In the genomic region with DNA sequence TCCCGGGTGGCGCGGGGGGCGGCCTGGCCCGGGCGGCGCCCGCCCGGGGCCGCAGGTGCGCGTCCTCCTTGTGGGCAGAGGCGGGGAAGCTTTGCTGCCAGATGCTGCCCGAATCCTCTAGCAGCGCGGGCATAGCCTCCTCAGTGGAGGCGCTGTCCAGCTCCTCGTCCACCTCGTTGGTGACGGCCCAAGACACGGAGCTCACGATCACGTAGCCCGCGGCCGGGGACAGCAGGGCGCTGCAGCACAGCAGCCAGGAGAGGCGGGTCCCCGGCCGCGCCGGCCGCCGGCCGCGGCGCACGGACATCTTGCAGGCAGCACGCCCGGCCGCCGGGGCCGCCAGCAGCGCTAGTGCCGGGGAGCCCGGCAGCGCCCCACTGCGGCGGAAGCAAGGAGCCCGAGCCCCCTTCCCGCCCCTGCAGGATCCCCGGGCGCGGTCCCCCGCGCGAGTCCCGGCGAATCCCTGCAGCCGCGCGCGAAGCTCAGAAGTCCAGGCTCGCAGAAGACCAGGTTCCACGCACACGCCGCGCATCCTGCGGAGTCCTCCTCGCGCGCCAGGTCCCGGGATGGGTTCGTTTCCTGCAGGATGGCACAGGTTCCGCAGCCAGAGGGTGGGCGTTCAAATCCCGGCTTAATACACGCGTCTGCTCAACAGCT, we compare ENCODE assay signal across 1 cellular context.
TF ChIP-seq lines count a peak whose summit lies in the region.

A gene with protein sequence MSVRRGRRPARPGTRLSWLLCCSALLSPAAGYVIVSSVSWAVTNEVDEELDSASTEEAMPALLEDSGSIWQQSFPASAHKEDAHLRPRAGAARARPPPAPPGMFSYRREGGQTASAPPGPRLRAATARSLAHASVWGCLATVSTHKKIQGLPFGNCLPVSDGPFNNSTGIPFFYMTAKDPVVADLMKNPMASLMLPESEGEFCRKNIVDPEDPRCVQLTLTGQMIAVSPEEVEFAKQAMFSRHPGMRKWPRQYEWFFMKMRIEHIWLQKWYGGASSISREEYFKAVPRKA (minus strand): TSS at position 353 of the 657 bp plus-strand sequence. CDS start 46 bp downstream, at position 307.

TF ChIP-seq in HepG2, 621 proteins besides CTCF, POLR2A, EP300 and RAD21 (continued from another document and continues in another):
- TF ChIP-seq, protein P1, sequence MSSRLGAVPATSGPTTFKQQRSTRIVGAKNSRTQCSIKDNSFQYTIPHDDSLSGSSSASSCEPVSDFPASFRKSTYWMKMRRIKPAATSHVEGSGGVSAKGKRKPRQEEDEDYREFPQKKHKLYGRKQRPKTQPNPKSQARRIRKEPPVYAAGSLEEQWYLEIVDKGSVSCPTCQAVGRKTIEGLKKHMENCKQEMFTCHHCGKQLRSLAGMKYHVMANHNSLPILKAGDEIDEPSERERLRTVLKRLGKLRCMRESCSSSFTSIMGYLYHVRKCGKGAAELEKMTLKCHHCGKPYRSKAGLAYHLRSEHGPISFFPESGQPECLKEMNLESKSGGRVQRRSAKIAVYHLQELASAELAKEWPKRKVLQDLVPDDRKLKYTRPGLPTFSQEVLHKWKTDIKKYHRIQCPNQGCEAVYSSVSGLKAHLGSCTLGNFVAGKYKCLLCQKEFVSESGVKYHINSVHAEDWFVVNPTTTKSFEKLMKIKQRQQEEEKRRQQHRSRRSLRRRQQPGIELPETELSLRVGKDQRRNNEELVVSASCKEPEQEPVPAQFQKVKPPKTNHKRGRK (CRISPR knock-in tag; IDR thresholded peaks at IDR 0.05), result peak; percentile 68; the same call in 1 of the 2 replicates
- TF ChIP-seq ZNF773 (CRISPR knock-in tag; IDR thresholded peaks at IDR 0.05; ENCODE audit: borderline replicate concordance) (no peak), NFIB (CRISPR knock-in tag; IDR thresholded peaks at IDR 0.05; ENCODE audit: borderline replicate concordance) (no peak), ZNF350 (CRISPR knock-in tag; IDR thresholded peaks at IDR 0.05; ENCODE audit: borderline replicate concordance, low read depth) (peak; percentile 61; the same call in 1 of the 2 replicates), DPF2 (CRISPR knock-in tag; IDR thresholded peaks at IDR 0.05; ENCODE audit: borderline replicate concordance, low read depth) (no peak), STAG1 (CRISPR knock-in tag; IDR thresholded peaks at IDR 0.05) (peak; percentile 60), TBP (CRISPR knock-in tag; IDR thresholded peaks at IDR 0.05) (no peak), ZNF563 (CRISPR knock-in tag; IDR thresholded peaks at IDR 0.05) (peak; percentile 93), RARG (CRISPR knock-in tag; IDR thresholded peaks at IDR 0.05; ENCODE audit: low read depth) (no peak), ZNF567 (CRISPR knock-in tag; IDR thresholded peaks at IDR 0.05; ENCODE audit: borderline replicate concordance) (0 out of 2 replicates have a peak, but pooled peaks have one; percentile 76), ZNF30 (CRISPR knock-in tag; IDR thresholded peaks at IDR 0.05) (no peak), MAFF (IDR thresholded peaks at IDR 0.05; ENCODE audit: low read depth, low read length) (no peak), ZSCAN20 (CRISPR knock-in tag; IDR thresholded peaks at IDR 0.05; ENCODE audit: borderline replicate concordance) (no peak), ZNF337 (CRISPR knock-in tag; IDR thresholded peaks at IDR 0.05; ENCODE audit: borderline replicate concordance, low read depth) (no peak), ZNF367 (CRISPR knock-in tag; IDR thresholded peaks at IDR 0.05; ENCODE audit: borderline replicate concordance) (no peak), ETV6 (CRISPR knock-in tag; conservative IDR thresholded peaks at IDR 0.05) (no peak), ZNF629 (CRISPR knock-in tag; conservative IDR thresholded peaks at IDR 0.05) (no peak), POLR2AphosphoS5 (IDR thresholded peaks at IDR 0.05; ENCODE audit: low read depth, low read length) (no peak), MAZ (IDR thresholded peaks at IDR 0.05; ENCODE audit: borderline replicate concordance, low read depth, low read length) (no peak), MAZ (CRISPR knock-in tag; IDR thresholded peaks at IDR 0.05; ENCODE audit: low read depth) (peak; percentile 21; the same call in 1 of the 2 replicates), MBD4 (IDR thresholded peaks at IDR 0.05; ENCODE audit: borderline replicate concordance, low read length) (no peak), XRCC5 (optimal IDR thresholded peaks at IDR 0.05; ENCODE audit: low read length) (peak; percentile 66), KLF9 (CRISPR knock-in tag; IDR thresholded peaks at IDR 0.05; ENCODE audit: low read depth) (no peak), FOXO1 (CRISPR knock-in tag; IDR thresholded peaks at IDR 0.05) (no peak), HDAC1 (CRISPR knock-in tag; IDR thresholded peaks at IDR 0.05) (no peak), ZSCAN21 (CRISPR knock-in tag; IDR thresholded peaks at IDR 0.05; ENCODE audit: borderline replicate concordance) (0 out of 2 replicates have a peak, but pooled peaks have one; percentile 34), ZIK1 (CRISPR knock-in tag; IDR thresholded peaks at IDR 0.05; ENCODE audit: borderline replicate concordance, low read depth) (peak; percentile 83; the same call in 1 of the 2 replicates), ZC3H4 (CRISPR knock-in tag; IDR thresholded peaks at IDR 0.05; ENCODE audit: borderline replicate concordance) (no peak), ZFP82 (CRISPR knock-in tag; IDR thresholded peaks at IDR 0.05; ENCODE audit: borderline replicate concordance) (no peak), SMARCC2 (IDR thresholded peaks at IDR 0.05) (no peak), MAFK (conservative IDR thresholded peaks at IDR 0.05 in 1 of 2, IDR thresholded peaks at IDR 0.05 in 1 of 2; ENCODE audit: low read length in 2 of 2) (no peak), ZNF816 (CRISPR knock-in tag; IDR thresholded peaks at IDR 0.05; ENCODE audit: borderline replicate concordance) (no peak), ZMAT3 (CRISPR knock-in tag; conservative IDR thresholded peaks at IDR 0.05) (0 out of 2 replicates have a peak, but pooled peaks have one; percentile 20), MIXL1 (CRISPR knock-in tag; IDR thresholded peaks at IDR 0.05) (no peak), FOXA1 (IDR thresholded peaks at IDR 0.05) (no peak), FOXA1 (CRISPR knock-in tag; IDR thresholded peaks at IDR 0.05) (no peak)
- TF ChIP-seq, protein P2, sequence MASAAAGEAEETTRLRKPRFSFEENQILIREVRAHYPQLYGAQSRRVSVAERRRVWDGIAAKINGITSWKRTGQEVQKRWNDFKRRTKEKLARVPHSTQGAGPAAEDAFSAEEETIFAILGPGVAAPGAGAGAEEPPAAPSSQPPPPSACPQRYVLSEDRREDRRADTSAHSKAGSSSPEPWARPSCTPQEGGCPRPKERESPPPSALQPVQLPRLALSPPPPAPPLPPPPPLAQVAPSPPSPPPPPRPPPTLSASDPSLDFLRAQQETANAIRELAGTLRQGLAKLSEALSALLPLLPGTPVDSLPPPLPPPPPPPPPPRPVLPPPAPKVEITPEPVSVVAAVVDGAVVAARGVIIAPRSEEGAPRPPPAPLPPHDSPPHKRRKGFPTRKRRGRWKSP (CRISPR knock-in tag; IDR thresholded peaks at IDR 0.05), result no peak
- TF ChIP-seq, protein P3, sequence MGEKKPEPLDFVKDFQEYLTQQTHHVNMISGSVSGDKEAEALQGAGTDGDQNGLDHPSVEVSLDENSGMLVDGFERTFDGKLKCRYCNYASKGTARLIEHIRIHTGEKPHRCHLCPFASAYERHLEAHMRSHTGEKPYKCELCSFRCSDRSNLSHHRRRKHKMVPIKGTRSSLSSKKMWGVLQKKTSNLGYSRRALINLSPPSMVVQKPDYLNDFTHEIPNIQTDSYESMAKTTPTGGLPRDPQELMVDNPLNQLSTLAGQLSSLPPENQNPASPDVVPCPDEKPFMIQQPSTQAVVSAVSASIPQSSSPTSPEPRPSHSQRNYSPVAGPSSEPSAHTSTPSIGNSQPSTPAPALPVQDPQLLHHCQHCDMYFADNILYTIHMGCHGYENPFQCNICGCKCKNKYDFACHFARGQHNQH (CRISPR knock-in tag; IDR thresholded peaks at IDR 0.05), result no peak
- TF ChIP-seq, protein P4, sequence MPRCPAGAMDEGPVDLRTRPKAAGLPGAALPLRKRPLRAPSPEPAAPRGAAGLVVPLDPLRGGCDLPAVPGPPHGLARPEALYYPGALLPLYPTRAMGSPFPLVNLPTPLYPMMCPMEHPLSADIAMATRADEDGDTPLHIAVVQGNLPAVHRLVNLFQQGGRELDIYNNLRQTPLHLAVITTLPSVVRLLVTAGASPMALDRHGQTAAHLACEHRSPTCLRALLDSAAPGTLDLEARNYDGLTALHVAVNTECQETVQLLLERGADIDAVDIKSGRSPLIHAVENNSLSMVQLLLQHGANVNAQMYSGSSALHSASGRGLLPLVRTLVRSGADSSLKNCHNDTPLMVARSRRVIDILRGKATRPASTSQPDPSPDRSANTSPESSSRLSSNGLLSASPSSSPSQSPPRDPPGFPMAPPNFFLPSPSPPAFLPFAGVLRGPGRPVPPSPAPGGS (CRISPR knock-in tag; IDR thresholded peaks at IDR 0.05), result no peak
- TF ChIP-seq, protein P5, sequence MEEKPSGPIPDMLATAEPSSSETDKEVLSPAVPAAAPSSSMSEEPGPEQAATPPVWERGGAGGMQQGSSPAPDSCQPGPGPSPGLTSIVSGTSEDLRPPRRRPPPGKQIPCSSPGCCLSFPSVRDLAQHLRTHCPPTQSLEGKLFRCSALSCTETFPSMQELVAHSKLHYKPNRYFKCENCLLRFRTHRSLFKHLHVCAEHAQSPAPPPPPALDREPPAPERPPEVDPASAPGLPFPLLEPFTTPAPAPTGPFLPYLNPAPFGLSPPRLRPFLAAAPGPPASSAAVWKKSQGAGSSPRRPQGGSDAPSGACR (CRISPR knock-in tag; IDR thresholded peaks at IDR 0.05), result 0 out of 2 replicates have a peak, but pooled peaks have one; percentile 35
- TF ChIP-seq, protein P6, sequence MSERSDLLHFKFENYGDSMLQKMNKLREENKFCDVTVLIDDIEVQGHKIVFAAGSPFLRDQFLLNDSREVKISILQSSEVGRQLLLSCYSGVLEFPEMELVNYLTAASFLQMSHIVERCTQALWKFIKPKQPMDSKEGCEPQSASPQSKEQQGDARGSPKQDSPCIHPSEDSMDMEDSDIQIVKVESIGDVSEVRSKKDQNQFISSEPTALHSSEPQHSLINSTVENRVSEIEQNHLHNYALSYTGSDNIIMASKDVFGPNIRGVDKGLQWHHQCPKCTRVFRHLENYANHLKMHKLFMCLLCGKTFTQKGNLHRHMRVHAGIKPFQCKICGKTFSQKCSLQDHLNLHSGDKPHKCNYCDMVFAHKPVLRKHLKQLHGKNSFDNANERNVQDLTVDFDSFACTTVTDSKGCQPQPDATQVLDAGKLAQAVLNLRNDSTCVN (CRISPR knock-in tag; IDR thresholded peaks at IDR 0.05; ENCODE audit: borderline replicate concordance), result no peak
- TF ChIP-seq, protein P7, sequence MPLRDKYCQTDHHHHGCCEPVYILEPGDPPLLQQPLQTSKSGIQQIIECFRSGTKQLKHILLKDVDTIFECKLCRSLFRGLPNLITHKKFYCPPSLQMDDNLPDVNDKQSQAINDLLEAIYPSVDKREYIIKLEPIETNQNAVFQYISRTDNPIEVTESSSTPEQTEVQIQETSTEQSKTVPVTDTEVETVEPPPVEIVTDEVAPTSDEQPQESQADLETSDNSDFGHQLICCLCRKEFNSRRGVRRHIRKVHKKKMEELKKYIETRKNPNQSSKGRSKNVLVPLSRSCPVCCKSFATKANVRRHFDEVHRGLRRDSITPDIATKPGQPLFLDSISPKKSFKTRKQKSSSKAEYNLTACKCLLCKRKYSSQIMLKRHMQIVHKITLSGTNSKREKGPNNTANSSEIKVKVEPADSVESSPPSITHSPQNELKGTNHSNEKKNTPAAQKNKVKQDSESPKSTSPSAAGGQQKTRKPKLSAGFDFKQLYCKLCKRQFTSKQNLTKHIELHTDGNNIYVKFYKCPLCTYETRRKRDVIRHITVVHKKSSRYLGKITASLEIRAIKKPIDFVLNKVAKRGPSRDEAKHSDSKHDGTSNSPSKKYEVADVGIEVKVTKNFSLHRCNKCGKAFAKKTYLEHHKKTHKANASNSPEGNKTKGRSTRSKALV (CRISPR knock-in tag; IDR thresholded peaks at IDR 0.05), result peak; percentile 66; the same call in 1 of the 2 replicates
- TF ChIP-seq, protein P8, sequence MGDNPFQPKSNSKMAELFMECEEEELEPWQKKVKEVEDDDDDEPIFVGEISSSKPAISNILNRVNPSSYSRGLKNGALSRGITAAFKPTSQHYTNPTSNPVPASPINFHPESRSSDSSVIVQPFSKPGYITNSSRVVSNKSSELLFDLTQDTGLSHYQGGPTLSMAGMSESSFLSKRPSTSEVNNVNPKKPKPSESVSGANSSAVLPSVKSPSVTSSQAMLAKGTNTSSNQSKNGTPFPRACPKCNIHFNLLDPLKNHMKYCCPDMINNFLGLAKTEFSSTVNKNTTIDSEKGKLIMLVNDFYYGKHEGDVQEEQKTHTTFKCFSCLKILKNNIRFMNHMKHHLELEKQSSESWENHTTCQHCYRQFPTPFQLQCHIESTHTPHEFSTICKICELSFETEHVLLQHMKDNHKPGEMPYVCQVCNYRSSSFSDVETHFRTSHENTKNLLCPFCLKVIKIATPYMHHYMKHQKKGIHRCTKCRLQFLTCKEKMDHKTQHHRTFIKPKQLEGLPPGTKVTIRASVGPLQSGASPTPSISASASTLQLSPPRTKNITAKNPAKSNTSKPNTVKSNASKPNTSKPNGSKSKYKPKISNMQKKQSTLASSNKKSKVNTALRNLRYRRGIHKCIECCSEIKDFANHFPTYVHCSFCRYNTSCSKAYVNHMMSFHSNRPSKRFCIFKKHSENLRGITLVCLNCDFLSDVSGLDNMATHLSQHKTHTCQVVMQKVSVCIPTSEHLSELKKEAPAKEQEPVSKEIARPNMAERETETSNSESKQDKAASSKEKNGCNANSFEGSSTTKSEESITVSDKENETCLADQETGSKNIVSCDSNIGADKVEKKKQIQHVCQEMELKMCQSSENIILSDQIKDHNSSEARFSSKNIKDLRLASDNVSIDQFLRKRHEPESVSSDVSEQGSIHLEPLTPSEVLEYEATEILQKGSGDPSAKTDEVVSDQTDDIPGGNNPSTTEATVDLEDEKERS (CRISPR knock-in tag; IDR thresholded peaks at IDR 0.05), result no peak
- TF ChIP-seq, protein P9, sequence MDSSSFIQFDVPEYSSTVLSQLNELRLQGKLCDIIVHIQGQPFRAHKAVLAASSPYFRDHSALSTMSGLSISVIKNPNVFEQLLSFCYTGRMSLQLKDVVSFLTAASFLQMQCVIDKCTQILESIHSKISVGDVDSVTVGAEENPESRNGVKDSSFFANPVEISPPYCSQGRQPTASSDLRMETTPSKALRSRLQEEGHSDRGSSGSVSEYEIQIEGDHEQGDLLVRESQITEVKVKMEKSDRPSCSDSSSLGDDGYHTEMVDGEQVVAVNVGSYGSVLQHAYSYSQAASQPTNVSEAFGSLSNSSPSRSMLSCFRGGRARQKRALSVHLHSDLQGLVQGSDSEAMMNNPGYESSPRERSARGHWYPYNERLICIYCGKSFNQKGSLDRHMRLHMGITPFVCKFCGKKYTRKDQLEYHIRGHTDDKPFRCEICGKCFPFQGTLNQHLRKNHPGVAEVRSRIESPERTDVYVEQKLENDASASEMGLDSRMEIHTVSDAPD (CRISPR knock-in tag; IDR thresholded peaks at IDR 0.05), result peak; percentile 66; the same call in 1 of the 2 replicates
- TF ChIP-seq, protein P10, sequence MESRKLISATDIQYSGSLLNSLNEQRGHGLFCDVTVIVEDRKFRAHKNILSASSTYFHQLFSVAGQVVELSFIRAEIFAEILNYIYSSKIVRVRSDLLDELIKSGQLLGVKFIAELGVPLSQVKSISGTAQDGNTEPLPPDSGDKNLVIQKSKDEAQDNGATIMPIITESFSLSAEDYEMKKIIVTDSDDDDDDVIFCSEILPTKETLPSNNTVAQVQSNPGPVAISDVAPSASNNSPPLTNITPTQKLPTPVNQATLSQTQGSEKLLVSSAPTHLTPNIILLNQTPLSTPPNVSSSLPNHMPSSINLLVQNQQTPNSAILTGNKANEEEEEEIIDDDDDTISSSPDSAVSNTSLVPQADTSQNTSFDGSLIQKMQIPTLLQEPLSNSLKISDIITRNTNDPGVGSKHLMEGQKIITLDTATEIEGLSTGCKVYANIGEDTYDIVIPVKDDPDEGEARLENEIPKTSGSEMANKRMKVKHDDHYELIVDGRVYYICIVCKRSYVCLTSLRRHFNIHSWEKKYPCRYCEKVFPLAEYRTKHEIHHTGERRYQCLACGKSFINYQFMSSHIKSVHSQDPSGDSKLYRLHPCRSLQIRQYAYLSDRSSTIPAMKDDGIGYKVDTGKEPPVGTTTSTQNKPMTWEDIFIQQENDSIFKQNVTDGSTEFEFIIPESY (CRISPR knock-in tag; IDR thresholded peaks at IDR 0.05), result no peak
